ENCODE assay signal across 1 cellular context in genomic region chr11:68313574-68314202, GRCh38.
TF ChIP-seq lines count a peak whose summit lies in the region.

No MANE protein-coding gene starts in this region.

TF ChIP-seq in GM12878, 131 proteins besides CTCF, POLR2A, EP300 and RAD21:
- TF ChIP-seq STAT3 (IDR thresholded peaks at IDR 0.05; ENCODE audit: low read depth, low read length) (no peak), JUND (IDR thresholded peaks at IDR 0.05; ENCODE audit: low read depth, low read length) (no peak), SUPT20H (IDR thresholded peaks at IDR 0.05; ENCODE audit: borderline replicate concordance, control insufficient read depth, low read depth, low read length) (no peak), BHLHE40 (IDR thresholded peaks at IDR 0.05; ENCODE audit: borderline replicate concordance in 1 of 2, low read depth in 2 of 2, low read length in 1 of 2) (no peak), EZH2 (IDR thresholded peaks at IDR 0.05; ENCODE audit: borderline replicate concordance, control insufficient read depth, low read depth, low read length) (no peak), IKZF2 (IDR thresholded peaks at IDR 0.05) (0 out of 4 replicates have a peak, but pooled peaks of 1 of the 2 experiments have one; percentile 18), PML (IDR thresholded peaks at IDR 0.05; ENCODE audit: low read length) (no peak), EED (IDR thresholded peaks at IDR 0.05; ENCODE audit: low read depth) (0 out of 2 replicates have a peak, but pooled peaks have one; percentile 15), YBX1 (IDR thresholded peaks at IDR 0.05) (no peak), DPF2 (IDR thresholded peaks at IDR 0.05) (no peak), ZNF274 (IDR thresholded peaks at IDR 0.05; ENCODE audit: insufficient read depth, insufficient read length) (no peak), RUNX3 (IDR thresholded peaks at IDR 0.05; ENCODE audit: low read length) (0 out of 2 replicates have a peak, but pooled peaks have one; percentile 35), RAD51 (IDR thresholded peaks at IDR 0.05) (no peak), SMAD5 (IDR thresholded peaks at IDR 0.05; ENCODE audit: low read depth) (no peak)
